In genomic region chr12:117119592-117120198, GRCh38 we compare ENCODE assay signal across 8 cellular contexts. TPM values are rescaled to one million over a fixed set of nuclear protein-coding genes. Genes with fewer than 3 reads are reported as not detected.
A peak's percentile ranks its signal among the peaks of the same experiment; 100 is the strongest.
DNase-seq lines count a peak whose midpoint lies in the region; ATAC-seq, FAIRE-seq and TF ChIP-seq lines count a peak whose summit lies in the region.

No MANE protein-coding gene starts in this region.

- peak; percentile 13 for FAIRE-seq in H1 (lab: Jason Lieb, UNC)

- H2BK5ac ChIP-seq in IMR-90 (ENCODE audit: low read depth, low read length, poor library complexity, severe bottlenecking) (no peak overlapping the region), H1 (ENCODE audit: low read depth, low read length) (no peak overlapping the region)

- H3K36me3 Mint-ChIP-seq in nephron progenitor cell (ENCODE audit: low read depth): no peaks in the 10 kb centered on the region

- H3K36me3 ChIP-seq in IMR-90 (ENCODE audit: control insufficient read depth, insufficient read depth, low read length): no peaks in the 10 kb centered on the region
- no peaks in the 10 kb centered on the region for H3K36me3 ChIP-seq in H1 (ENCODE audit: control insufficient read depth in 2 of 4, insufficient read depth in 4 of 4, low read length in 3 of 4)

- H3K27me3 ChIP-seq in IMR-90 (ENCODE audit: control insufficient read depth, insufficient read depth, low read length): peaks cover 4% of the 10 kb centered on the region; the same call in 1 of the 2 replicates
- no peaks in the 10 kb centered on the region for H3K27me3 ChIP-seq in H1 (replicated peaks in 1 of 4; ENCODE audit: control insufficient read depth in 3 of 4, extremely low read depth in 1 of 4, insufficient read depth in 3 of 4, low read length in 3 of 4)

- H3K4me2 ChIP-seq in IMR-90 (ENCODE audit: low read depth, low read length): no peak overlapping the region
- H3K4me2 ChIP-seq in H1 (ENCODE audit: insufficient read depth in 1 of 2, low read depth in 2 of 2, low read length in 2 of 2): no peak overlapping the region

- no peak overlapping the region for H2BK12ac ChIP-seq in H1 (ENCODE audit: low read depth, low read length)

- no peak overlapping the region for H3K27ac ChIP-seq in IMR-90 (ENCODE audit: insufficient read depth, low read length)
- no peak overlapping the region for H3K27ac ChIP-seq in H1 (ENCODE audit: low read depth, low read length)

- H3K18ac ChIP-seq in IMR-90 (ENCODE audit: low read depth, low read length) (no peak overlapping the region), H1 (ENCODE audit: extremely low read depth, low read length) (no peak overlapping the region)

- H3K4me3 ChIP-seq in IMR-90 (ENCODE audit: insufficient read depth, low read depth, low read length) (no peak overlapping the region), H1 (ENCODE audit: extremely low read depth in 1 of 4, insufficient read depth in 2 of 4, low read depth in 3 of 4, low read length in 4 of 4) (no peak overlapping the region)

- H4K8ac ChIP-seq in IMR-90 (ENCODE audit: low read depth in 2 of 2, low read length in 2 of 2): no peak overlapping the region
- no peak overlapping the region for H4K8ac ChIP-seq in H1 (ENCODE audit: extremely low read depth, insufficient read depth, low read length)

- no peaks in the 10 kb centered on the region for H3K9me1 ChIP-seq in IMR-90 (ENCODE audit: insufficient read depth, low read length)

- 50% methylated on average over 1 of the region's 6 CpGs; no CpG with 5 or more reads in 1 of the 2 experiments for WGBS in IMR-90 (ENCODE audit: extremely low coverage in 2 of 2, insufficient read length in 1 of 2), 2 experiments
- WGBS in H1 (ENCODE audit: extremely low coverage in 1 of 2, insufficient coverage in 1 of 2, insufficient read length in 1 of 2, insufficient replicate concordance in 2 of 2, low coverage in 1 of 2, low lambda C conversion rate in 2 of 2, missing lambda C conversion rate in 1 of 2), 2 experiments: 47% methylated on average over 6 of the region's 6 CpGs; no CpG with 5 or more reads in 1 of the 2 experiments

- H3K4me3 Mint-ChIP-seq in nephron progenitor cell: no peak overlapping the region

- H2BK120ac ChIP-seq in IMR-90 (ENCODE audit: low read depth, low read length) (no peak overlapping the region), H1 (replicated peaks; ENCODE audit: low read depth, low read length) (no peak overlapping the region)

- POLR2A ChIA-PET in IMR-90 (lab: Charles Lee; ENCODE audit: unreplicated experiment): no interaction called here
- POLR2A ChIA-PET in H1 (lab: Charles Lee; ENCODE audit: partially characterized antibody): interaction anchor here (0.7 to 2.0 kb wide), 6 partner anchors 9 to 209 kb away, joined by 3 to 7 read pairs (median 4); partner anchors contain the start of gene FBXW8

- H3K9me3 Mint-ChIP-seq in nephron progenitor cell: no peaks in the 10 kb centered on the region

- dilution Hi-C loops in IMR-90 (cut with HindIII; ENCODE audit: low sequenced_read_pairs, unreplicated experiment): no loop called here

- H2BK15ac ChIP-seq in IMR-90 (ENCODE audit: low read depth, low read length) (no peak overlapping the region), H1 (ENCODE audit: low read length) (no peak overlapping the region)

- BruUV-seq in IMR-90 (replicated peaks; lab: Mats Ljungman, UMichigan): no TSS peak

- no peak for TF ChIP-seq EP300 in H1 (IDR thresholded peaks at IDR 0.05; ENCODE audit: borderline replicate concordance in 1 of 2, low read depth in 2 of 2, low read length in 2 of 2)

- no peak overlapping the region for H3K4ac ChIP-seq in IMR-90 (ENCODE audit: low read depth, low read length)
- no peak overlapping the region for H3K4ac ChIP-seq in H1 (replicated peaks; ENCODE audit: insufficient read length, low read depth, low read length)

- 0 out of 2 replicates have a peak, but pooled peaks have one; percentile 49 for ATAC-seq in IMR-90 (ENCODE audit: low read depth)
- ATAC-seq in GM19452 (IDR thresholded peaks at IDR 0.05; ENCODE audit: unreplicated experiment): no peak
- ATAC-seq in GM21737 (IDR thresholded peaks at IDR 0.05; ENCODE audit: unreplicated experiment): no peak

- peak; percentile 62 for TF ChIP-seq RAD21 in IMR-90 (IDR thresholded peaks at IDR 0.05; ENCODE audit: low read length)
- TF ChIP-seq RAD21 in H1 (IDR thresholded peaks at IDR 0.05 in 1 of 2, conservative IDR thresholded peaks at IDR 0.05 in 1 of 2; ENCODE audit: low read depth in 2 of 2, low read length in 2 of 2): peak; percentile 88 to 95

- H2AK9ac ChIP-seq in IMR-90 (replicated peaks; ENCODE audit: low read depth, low read length, poor library complexity): peak overlapping the region; percentile 39

- no peaks in the 10 kb centered on the region for H3K4me1 ChIP-seq in IMR-90 (ENCODE audit: control insufficient read depth, insufficient read depth, low read length)
- peaks cover 0 to 7% (median 3%) of the 10 kb centered on the region in 4 experiments; a peak in 6 of 7 replicates for H3K4me1 ChIP-seq in H1 (replicated peaks in 1 of 4; ENCODE audit: control insufficient read depth in 3 of 4, insufficient read depth in 4 of 4, low read length in 3 of 4)

- no peak overlapping the region for H2AFZ ChIP-seq in IMR-90 (replicated peaks; ENCODE audit: low read length, poor library complexity)
- no peak overlapping the region for H2AFZ ChIP-seq in H1 (ENCODE audit: low read length)

- TF ChIP-seq CTCF in IMR-90 (conservative IDR thresholded peaks at IDR 0.05; ENCODE audit: low read depth, low read length) (peak; percentile 57), H1 (IDR thresholded peaks at IDR 0.05; ENCODE audit: control extremely low read depth in 1 of 3, insufficient read depth in 1 of 3, low read depth in 1 of 3, low read length in 3 of 3) (peak; percentile 63 to 89 (median 86)), nephron progenitor cell (IDR thresholded peaks at IDR 0.05) (peak; percentile 66)

- H3K23ac ChIP-seq in IMR-90 (ENCODE audit: low read depth, low read length) (no peak overlapping the region), H1 (ENCODE audit: insufficient read length) (no peak overlapping the region)

- H2BK20ac ChIP-seq in IMR-90 (ENCODE audit: low read depth, low read length): no peak overlapping the region
- no peak overlapping the region for H2BK20ac ChIP-seq in H1 (ENCODE audit: low read length)

- no peak overlapping the region for H3K27ac Mint-ChIP-seq in nephron progenitor cell

- in situ Hi-C loops in IMR-90 (cut with MboI; ENCODE audit: low sequenced_read_pairs) (loop anchor here (5.0 kb wide), 1 partner anchor 417 kb away; no protein-coding TSS in a partner anchor), SK-MEL-5 (cut with HindIII; ENCODE audit: low pct_unique_long_range_greater_than_20kb, low sequenced_read_pairs) (loop anchor here (25.0 kb wide), 1 partner anchor 107 kb away; no protein-coding TSS in a partner anchor)

- no peaks in the 10 kb centered on the region for H3K23me2 ChIP-seq in H1 (ENCODE audit: low read depth, low read length)

- H3K14ac ChIP-seq in IMR-90 (replicated peaks; ENCODE audit: low read depth, low read length): no peak overlapping the region
- no peak overlapping the region for H3K14ac ChIP-seq in H1 (ENCODE audit: insufficient read length)

- H4K5ac ChIP-seq in IMR-90 (ENCODE audit: low read depth, low read length): no peak overlapping the region
- peak overlapping the region; percentile 11 for H4K5ac ChIP-seq in H1 (ENCODE audit: insufficient read length, low read depth, low read length)

- no peak for TF ChIP-seq POLR2A in IMR-90 (IDR thresholded peaks at IDR 0.05; ENCODE audit: low read depth, low read length)
- TF ChIP-seq POLR2A in H1 (IDR thresholded peaks at IDR 0.05; ENCODE audit: control extremely low read depth in 1 of 2, low read depth in 2 of 2, low read length in 2 of 2): no peak

- H4K20me1 ChIP-seq in IMR-90 (ENCODE audit: insufficient read depth, low read length) (no peaks in the 10 kb centered on the region), H1 (replicated peaks in 1 of 2; ENCODE audit: control insufficient read depth in 1 of 2, insufficient read depth in 2 of 2, low read length in 2 of 2) (peaks cover 0 to 2% of the 10 kb centered on the region in 2 experiments)

- H3K9ac ChIP-seq in IMR-90 (ENCODE audit: low read depth, low read length) (no peak overlapping the region), H1 (replicated peaks in 1 of 4; ENCODE audit: extremely low read depth in 1 of 4, low read depth in 3 of 4, low read length in 3 of 4) (no peak overlapping the region)

- no peak overlapping the region for H4K91ac ChIP-seq in IMR-90 (ENCODE audit: insufficient read depth, low read depth, low read length)
- no peak overlapping the region for H4K91ac ChIP-seq in H1 (replicated peaks; ENCODE audit: insufficient read length, low read length)

- peak; percentile 75 for DNase-seq in ELF-1 (ENCODE audit: low read depth, low spot score)
- no peak for DNase-seq in IMR-90
- DNase-seq in SK-MEL-5 (ENCODE audit: low read depth, low spot score): peak; percentile 70
- peak in 1 of 2 experiments; percentile 79 for DNase-seq in H1 (ENCODE audit: low read depth in 1 of 2, low spot score in 2 of 2)
- DNase-seq in nephron progenitor cell: peak; percentile 34
- DNase-seq in ureter (ENCODE audit: low spot score): no peak

- H2AK5ac ChIP-seq in IMR-90 (ENCODE audit: low read depth, low read length) (no peak overlapping the region), H1 (ENCODE audit: low read depth, low read length) (no peak overlapping the region)

- CTCF ChIA-PET in IMR-90 (lab: Yijun Ruan, JAX): interaction anchor here (0.6 kb wide), 2 partner anchors 36 to 44 kb away, joined by 3 read pairs; no protein-coding TSS in a partner anchor
- CTCF ChIA-PET in H1 (lab: Charles Lee; ENCODE audit: partially characterized antibody): interaction anchor here (0.6 to 5.3 kb wide), 67 partner anchors 7 to 472 kb away, joined by 3 to 161 read pairs (median 6); partner anchors contain the start of gene TESC

- intact Hi-C loops in IMR-90 (cut with micrococcal nuclease): loop anchor here (1.0 kb wide), 2 partner anchors 94 to 416 kb away; no protein-coding TSS in a partner anchor

- peaks cover 18% of the 10 kb centered on the region for H3K4me1 Mint-ChIP-seq in nephron progenitor cell

- H3K79me1 ChIP-seq in IMR-90 (ENCODE audit: low read depth in 1 of 2, low read length in 2 of 2) (no peaks in the 10 kb centered on the region), H1 (ENCODE audit: low read depth, low read length) (no peaks in the 10 kb centered on the region)

- no peaks in the 10 kb centered on the region for H3K9me3 ChIP-seq in IMR-90 (ENCODE audit: control insufficient read depth, insufficient read depth, low read length)
- no peaks in the 10 kb centered on the region for H3K9me3 ChIP-seq in H1 (ENCODE audit: insufficient read depth in 2 of 2, low read depth in 1 of 2, low read length in 1 of 2)

- H3K27me3 Mint-ChIP-seq in nephron progenitor cell (ENCODE audit: low read depth, poor library complexity): peaks cover 6% of the 10 kb centered on the region

- H3K56ac ChIP-seq in IMR-90 (ENCODE audit: extremely low read depth, insufficient read depth, low read length): no peak overlapping the region
- no peak overlapping the region for H3K56ac ChIP-seq in H1 (replicated peaks; ENCODE audit: insufficient read length, low read depth, low read length)

- no peaks in the 10 kb centered on the region for H3K79me2 ChIP-seq in H1 (ENCODE audit: control insufficient read depth in 1 of 2, insufficient read depth in 2 of 2, low read length in 2 of 2)

RNA-seq across cellular contexts. Expression of gene TESC, which starts 20.5 kb away (rescaled TPM):
- total RNA-seq in IMR-90 (2012; rRNA removed) (0.18 TPM in 1 of 2 replicates, not detected in the other), ureter (19.8 TPM)
- polyA plus RNA-seq in IMR-90 (2012; rRNA removed) (0.22 TPM in 1 of 2 replicates, not detected in the other), H1 (2011; rRNA removed) (17.7 and 20.1 TPM in 2 replicates)
- polyA plus RNA-seq in IMR-90 (2012; cell fraction: cytosol; rRNA removed): 0.09 TPM in 1 of 2 replicates, not detected in the other
- polyA plus RNA-seq in IMR-90 (2012; cell fraction: nucleus; rRNA removed; ENCODE audit: low replicate concordance): not detected in 2 replicates
- 48.2 and 49.7 TPM in 2 replicates for total RNA-seq in SK-MEL-5 (2014; rRNA removed; shearing (Covaris generic))
- 104 and 124 TPM in 2 replicates for polyA plus RNA-seq in SK-MEL-5 (2015; cell fraction: cytosol; rRNA removed)
- polyA plus RNA-seq in SK-MEL-5 (2015; cell fraction: nucleus; rRNA removed): 27.9 and 51.4 TPM in 2 replicates
- 9.8 and 12.0 TPM in 2 replicates for total RNA-seq in H1 (2021; fragmentation: NEBNext Ultra II Directional; extraction: Animal tissue kit (Norgen Biotek cat#: 25700))
- 18.1 TPM for polyA plus RNA-seq in H1 (2011; cell fraction: cytosol; rRNA removed)
- polyA plus RNA-seq in H1 (2011; cell fraction: nucleus; rRNA removed): 16.5 TPM
- 8.0 to 18.0 TPM (median 13.8 TPM) in 4 replicates for polyA plus RNA-seq in H1 (2012, experiment 1 of 2)
- 11.0 TPM for polyA plus RNA-seq in H1 (2012, experiment 2 of 2)
- 7.5 TPM for polyA plus RNA-seq in H1 (2013, experiment 1 of 2)
- polyA plus RNA-seq in H1 (2013, experiment 2 of 2): 8.1 TPM
- polyA minus RNA-seq in H1 (2011; rRNA and poly(A)+ RNA removed): 5.4 and 5.5 TPM in 2 replicates
- 1.8 TPM for polyA minus RNA-seq in H1 (2011; cell fraction: cytosol; rRNA and poly(A)+ RNA removed)
- polyA minus RNA-seq in H1 (2011; cell fraction: nucleus; rRNA and poly(A)+ RNA removed): 7.9 TPM

Comparison
In these comparisons a context has a peak if more than half of its experiments do, and no peak if none do; other contexts are left out.
1. DNase-seq: peak in ELF-1 (single experiment), SK-MEL-5 (single experiment) and nephron progenitor cell (single experiment); none in IMR-90 (single experiment) and ureter (single experiment).
2. Peak in every context shown above with its lines, with median percentiles within 50 percentile points of each other: CTCF ChIP-seq.